In genomic region chr12:104649217-104649834, GRCh38 we compare ENCODE assay signal across 23 cellular contexts.
DNase-seq lines count a peak whose midpoint lies in the region; ATAC-seq, FAIRE-seq and TF ChIP-seq lines count a peak whose summit lies in the region.
"Had no signal": no experiment of that assay in that cellular context is flagged by ENCODE, and none has a peak within 500 bp of the region (broad histone marks: within the 10 kb centered on the region; RNA-seq: fewer than 3 reads in every experiment).

No MANE protein-coding gene starts in this region.

- CTCF ChIA-PET in HepG2 (lab: Yijun Ruan, JAX; ENCODE audit: low intra/inter-chr PET ratio, low total read pairs) = no interaction called here

- no peak for DNase-seq in HepG2 (ENCODE audit: low spot score)
- DNase-seq in right lobe of liver = no peak
- DNase-seq in NOMO-1 treated with dmso at 0.1 percent for 144 hours (lab: John Stamatoyannopoulos, UW; ENCODE audit: unreplicated experiment) = peak; percentile 23
- DNase-seq in central memory CD8-positive, alpha-beta T cell (ENCODE audit: low spot score in 2 of 2) = no peak
- DNase-seq in mesendoderm = no peak
- DNase-seq in MG63 = no peak
- no peak for DNase-seq in HTR-8/SVneo (ENCODE audit: insufficient read length, low spot score)
- DNase-seq: activated CD4-positive, alpha-beta T cell treated with anti-CD3 and anti-CD28 coated beads, Interleukin-2, amount 10 ng/mL, durations not matched to agents 24 days and 14 days; activated gamma-delta T cell treated with Interleukin-2 at 50 U/mL for 16 hours; C1 segment of cervical spinal cord; DMS 273 treated with DMSO at 0.1 percent for 48 hours; HFFc6; left ventricle myocardium superior; mucosa of descending colon; NCI-H1092 treated with DMSO at 0.1 percent for 48 hours; NCI-H2081; NCI-H446; substantia nigra; T-helper 1 cell had no signal

- H3K27me3 ChIP-seq in HepG2 (ENCODE audit: control insufficient read depth in 1 of 2, insufficient read depth in 2 of 2, low read length in 2 of 2) = peaks cover 0 to 28% of the 10 kb centered on the region in 2 experiments; a peak in 2 of 5 replicates
- H3K27me3 ChIP-seq in right lobe of liver = no peaks in the 10 kb centered on the region
- H3K27me3 ChIP-seq in mesendoderm (ENCODE audit: insufficient read depth, low read length, poor library complexity) = no peaks in the 10 kb centered on the region
- no peaks in the 10 kb centered on the region for H3K27me3 ChIP-seq in gastroesophageal sphincter
- no peaks in the 10 kb centered on the region for H3K27me3 ChIP-seq in MG63
- H3K27me3 ChIP-seq: hepatocyte had no signal

- no peaks in the 10 kb centered on the region for H3K9me3 Mint-ChIP-seq in central memory CD8-positive, alpha-beta T cell
- H3K9me3 Mint-ChIP-seq: HFFc6 had no signal

- no peaks in the 10 kb centered on the region for H3K79me1 ChIP-seq in mesendoderm (ENCODE audit: low read length)

- H3K79me2 ChIP-seq in HepG2 (ENCODE audit: insufficient read depth, low read length) = no peaks in the 10 kb centered on the region
- no peaks in the 10 kb centered on the region for H3K79me2 ChIP-seq in mesendoderm (ENCODE audit: control insufficient read depth, insufficient read depth, low read length)
- H3K79me2 ChIP-seq: hepatocyte had no signal

- H3K27me3 Mint-ChIP-seq in central memory CD8-positive, alpha-beta T cell = no peaks in the 10 kb centered on the region
- H3K27me3 Mint-ChIP-seq: activated CD4-positive, alpha-beta T cell treated with anti-CD3 and anti-CD28 coated beads, Interleukin-2, amount 10 ng/mL, durations not matched to agents 24 days and 14 days had no signal

- TF ChIP-seq EP300 in HepG2 (IDR thresholded peaks at IDR 0.05; ENCODE audit: low read depth in 2 of 2, low read length in 2 of 2) = no peak
- no peak for TF ChIP-seq EP300 in HepG2 (CRISPR knock-in tag; IDR thresholded peaks at IDR 0.05; ENCODE audit: borderline replicate concordance)
- TF ChIP-seq EP300 in gastroesophageal sphincter (IDR thresholded peaks at IDR 0.05) = no peak

- TF ChIP-seq CTCF in HepG2 (CRISPR knock-in tag; IDR thresholded peaks at IDR 0.05) (no peak), right lobe of liver (IDR thresholded peaks at IDR 0.05) (no peak), gastroesophageal sphincter (IDR thresholded peaks at IDR 0.05) (no peak)

- H3K9ac ChIP-seq in HepG2 (ENCODE audit: insufficient read depth, low read depth, low read length) (no peak overlapping the region), mesendoderm (ENCODE audit: low read length) (no peak overlapping the region)

- H3K4me3 Mint-ChIP-seq in central memory CD8-positive, alpha-beta T cell = no peak overlapping the region
- H3K4me3 Mint-ChIP-seq: activated CD4-positive, alpha-beta T cell treated with anti-CD3 and anti-CD28 coated beads, Interleukin-2, amount 10 ng/mL, durations not matched to agents 24 days and 14 days; HFFc6 had no signal

- no peak overlapping the region for H3K18ac ChIP-seq in mesendoderm (ENCODE audit: low read length)

- peaks cover 8% of the 10 kb centered on the region for H3K36me3 Mint-ChIP-seq in central memory CD8-positive, alpha-beta T cell (ENCODE audit: insufficient read depth)

- no peak overlapping the region for H3K4me3 ChIP-seq in HepG2 (replicated peaks in 1 of 3; ENCODE audit: insufficient read depth in 1 of 3, low read depth in 2 of 3, low read length in 3 of 3)
- H3K4me3 ChIP-seq in right lobe of liver = no peak overlapping the region
- no peak overlapping the region for H3K4me3 ChIP-seq in mesendoderm (ENCODE audit: low read length)
- H3K4me3 ChIP-seq in gastroesophageal sphincter = no peak overlapping the region
- H3K4me3 ChIP-seq in MG63 = no peak overlapping the region
- H3K4me3 ChIP-seq: A549, hepatocyte, K562, mucosa of descending colon had no signal

- H2BK5ac ChIP-seq in mesendoderm (ENCODE audit: low read length) = no peak overlapping the region

- BruUV-seq in HepG2 (replicated peaks; lab: Mats Ljungman, UMichigan) = no TSS peak

- TF ChIP-seq POLR2A in HepG2 (IDR thresholded peaks at IDR 0.05; ENCODE audit: insufficient read depth in 1 of 2, low read depth in 2 of 2, low read length in 2 of 2) (no peak), right lobe of liver (IDR thresholded peaks at IDR 0.05) (no peak), gastroesophageal sphincter (IDR thresholded peaks at IDR 0.05) (no peak)

- no peak for TF ChIP-seq RAD21 in HepG2 (CRISPR knock-in tag; IDR thresholded peaks at IDR 0.05)

- intact Hi-C loops in HepG2 (cut with micrococcal nuclease; ENCODE audit: unreplicated experiment) = no loop called here
- intact Hi-C loops in right lobe of liver (cut with DNase I) = no loop called here

- H3K4me1 Mint-ChIP-seq in central memory CD8-positive, alpha-beta T cell = peaks cover 74% of the 10 kb centered on the region

- no peak overlapping the region for H2AFZ ChIP-seq in HepG2 (ENCODE audit: low read length)
- H2AFZ ChIP-seq: hepatocyte had no signal

- no peak overlapping the region for H2BK15ac ChIP-seq in mesendoderm (replicated peaks; ENCODE audit: low read depth)

- no peak overlapping the region for H2BK120ac ChIP-seq in mesendoderm (ENCODE audit: low read depth, low read length)

- FAIRE-seq in HepG2 (lab: Jason Lieb, UNC) = no peak
- FAIRE-seq in HTR-8/SVneo (lab: Jason Lieb, UNC) = no peak
- FAIRE-seq: A549, K562 had no signal

- no peak for ATAC-seq in HepG2
- no peak for ATAC-seq in right lobe of liver
- no peak for ATAC-seq in central memory CD8-positive, alpha-beta T cell (replicated peaks; ENCODE audit: extremely low read depth, poor library complexity, severe bottlenecking)
- ATAC-seq in gastroesophageal sphincter = no peak
- ATAC-seq: A549, K562, left ventricle myocardium superior had no signal

- 3% methylated on average over 2 of the region's 2 CpGs for WGBS in HepG2 (ENCODE audit: low lambda C conversion rate)
- 77% methylated on average over 2 of the region's 2 CpGs for WGBS in right lobe of liver (ENCODE audit: insufficient coverage, low coverage, low lambda C conversion rate, missing lambda C conversion rate)
- WGBS in mesendoderm (ENCODE audit: extremely low coverage, insufficient coverage, low lambda C conversion rate) = no CpG with 5 or more reads among the region's 2 CpGs
- WGBS in gastroesophageal sphincter (ENCODE audit: low coverage in 1 of 2), 2 donors = 95 to 100% methylated on average over 2 of the region's 2 CpGs

- H4K5ac ChIP-seq in mesendoderm (ENCODE audit: low read length) = no peak overlapping the region

- no peaks in the 10 kb centered on the region for H3K9me3 ChIP-seq in HepG2 (ENCODE audit: low read length)
- H3K9me3 ChIP-seq in right lobe of liver = no peaks in the 10 kb centered on the region
- no peaks in the 10 kb centered on the region for H3K9me3 ChIP-seq in gastroesophageal sphincter
- no peaks in the 10 kb centered on the region for H3K9me3 ChIP-seq in MG63
- H3K9me3 ChIP-seq: A549, mucosa of descending colon had no signal

- no peaks in the 10 kb centered on the region for H4K20me1 ChIP-seq in HepG2 (ENCODE audit: insufficient read depth, low read length)

- no peaks in the 10 kb centered on the region for H3K4me1 ChIP-seq in HepG2 (ENCODE audit: insufficient read depth, low read length)
- no peaks in the 10 kb centered on the region for H3K4me1 ChIP-seq in right lobe of liver
- H3K4me1 ChIP-seq in mesendoderm (ENCODE audit: control insufficient read depth, low read depth, low read length) = peaks cover 2% of the 10 kb centered on the region
- no peaks in the 10 kb centered on the region for H3K4me1 ChIP-seq in gastroesophageal sphincter

- H3K27ac Mint-ChIP-seq in central memory CD8-positive, alpha-beta T cell (ENCODE audit: low read depth) = peak overlapping the region; percentile 32
- H3K27ac Mint-ChIP-seq: activated CD4-positive, alpha-beta T cell treated with anti-CD3 and anti-CD28 coated beads, Interleukin-2, amount 10 ng/mL, durations not matched to agents 24 days and 14 days; HFFc6 had no signal

- H3K4ac ChIP-seq in mesendoderm (ENCODE audit: low read depth, low read length) = no peak overlapping the region

- no peak overlapping the region for H4K8ac ChIP-seq in mesendoderm (ENCODE audit: low read depth, low read length)

- H3K36me3 ChIP-seq in HepG2 (replicated peaks in 1 of 2; ENCODE audit: control insufficient read depth in 1 of 2, insufficient read depth in 2 of 2, low read length in 2 of 2) (no peaks in the 10 kb centered on the region), right lobe of liver (no peaks in the 10 kb centered on the region), mesendoderm (ENCODE audit: control insufficient read depth, insufficient read depth, low read length) (no peaks in the 10 kb centered on the region), gastroesophageal sphincter (no peaks in the 10 kb centered on the region), MG63 (no peaks in the 10 kb centered on the region)

- in situ Hi-C loops in HepG2 (cut with HindIII; ENCODE audit: extremely low pct_ligation_motif_present, low pct_unique_long_range_greater_than_20kb) = no loop called here

- H3K27ac ChIP-seq in HepG2 (ENCODE audit: extremely low read length, insufficient read depth, low read length) (no peak overlapping the region), right lobe of liver (no peak overlapping the region), mesendoderm (ENCODE audit: low read depth, low read length) (no peak overlapping the region), gastroesophageal sphincter (no peak overlapping the region)
- H3K27ac ChIP-seq: hepatocyte had no signal

- no peak overlapping the region for H2AK5ac ChIP-seq in mesendoderm (ENCODE audit: low read length)

- H3K23ac ChIP-seq in mesendoderm (ENCODE audit: low read length) = no peak overlapping the region

- no peak overlapping the region for H3K56ac ChIP-seq in mesendoderm (ENCODE audit: low read length)

- no peak overlapping the region for H3K4me2 ChIP-seq in HepG2 (ENCODE audit: low read depth, low read length)
- no peak overlapping the region for H3K4me2 ChIP-seq in mesendoderm (ENCODE audit: low read length)
- H3K4me2 ChIP-seq: A549, hepatocyte had no signal

- POLR2A ChIA-PET in HepG2 (lab: Yijun Ruan, JAX) = no interaction called here

TF ChIP-seq in HepG2, 621 proteins besides CTCF, POLR2A, EP300 and RAD21:
- TF ChIP-seq FOXA3 (CRISPR knock-in tag; IDR thresholded peaks at IDR 0.05) (no peak), HNRNPK (IDR thresholded peaks at IDR 0.05; ENCODE audit: low read depth, low read length, poor library complexity, severe bottlenecking) (peak; percentile 19)
